In the genomic region with DNA sequence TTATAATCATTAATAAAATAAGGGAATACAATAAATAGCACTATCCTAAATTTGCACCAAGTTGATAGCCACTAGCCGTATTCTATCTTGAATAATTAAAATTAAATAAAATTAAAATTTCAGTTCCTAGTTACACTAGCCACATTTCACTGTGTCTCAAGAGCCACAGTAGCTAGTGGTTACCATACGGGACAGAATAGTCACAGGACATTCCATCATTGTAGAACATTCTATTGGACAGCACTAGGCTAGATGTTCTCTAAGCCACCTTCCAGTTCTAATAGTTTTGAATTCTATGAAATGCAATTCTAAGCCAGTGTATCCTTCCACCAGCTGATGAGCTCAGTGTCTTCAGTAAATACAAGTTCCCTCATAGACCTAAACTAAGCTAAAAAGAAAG, we compare ENCODE assay signal across 15 cellular contexts.
A peak's percentile ranks its signal among the peaks of the same experiment; 100 is the strongest.
DNase-seq lines count a peak whose midpoint lies in the region; ATAC-seq and TF ChIP-seq lines count a peak whose summit lies in the region.
"Had no signal": no experiment of that assay in that cellular context is flagged by ENCODE, and none has a peak within 500 bp of the region (broad histone marks: within the 10 kb centered on the region; RNA-seq: fewer than 3 reads in every experiment).

No MANE protein-coding gene starts in this region.

- no peak overlapping the region for H3K9ac ChIP-seq in mesendoderm (ENCODE audit: low read length)
- H3K9ac ChIP-seq: BLaER1 had no signal

- WGBS in heart left ventricle, 4 donors, result 64 to 72% (median 70%) methylated on average over 2 of the region's 2 CpGs
- WGBS in mesendoderm (ENCODE audit: extremely low coverage, insufficient coverage, low lambda C conversion rate), result no CpG with 5 or more reads among the region's 2 CpGs
- 48 to 74% (median 63%) methylated on average over 2 of the region's 2 CpGs for WGBS in stomach, 5 donors

- no peaks in the 10 kb centered on the region for H3K36me3 ChIP-seq in heart left ventricle
- no peaks in the 10 kb centered on the region for H3K36me3 ChIP-seq in mesendoderm (ENCODE audit: control insufficient read depth, insufficient read depth, low read length)
- H3K36me3 ChIP-seq in stomach, result no peaks in the 10 kb centered on the region
- H3K36me3 ChIP-seq: BLaER1, HAP-1 had no signal

- H3K56ac ChIP-seq in mesendoderm (ENCODE audit: low read length), result no peak overlapping the region

- H3K27me3 ChIP-seq in heart left ventricle (no peaks in the 10 kb centered on the region), mesendoderm (ENCODE audit: insufficient read depth, low read length, poor library complexity) (no peaks in the 10 kb centered on the region), stomach (no peaks in the 10 kb centered on the region)
- H3K27me3 ChIP-seq: BLaER1 had no signal

- H3K4ac ChIP-seq in mesendoderm (ENCODE audit: low read depth, low read length), result no peak overlapping the region

- H2BK15ac ChIP-seq in mesendoderm (replicated peaks; ENCODE audit: low read depth), result no peak overlapping the region

- peak overlapping the region in 2 of 12 donors; percentile 7 to 45 for H3K4me3 ChIP-seq in heart left ventricle
- H3K4me3 ChIP-seq in mesendoderm (ENCODE audit: low read length), result no peak overlapping the region
- H3K4me3 ChIP-seq in stomach, result no peak overlapping the region
- H3K4me3 ChIP-seq: BLaER1, HAP-1 had no signal

- peaks cover 8% of the 10 kb centered on the region for H3K79me1 ChIP-seq in mesendoderm (ENCODE audit: low read length)

- TF ChIP-seq CTCF in heart left ventricle (IDR thresholded peaks at IDR 0.05) (no peak), stomach (IDR thresholded peaks at IDR 0.05) (no peak)

- no peak overlapping the region for H4K8ac ChIP-seq in mesendoderm (ENCODE audit: low read depth, low read length)

- no peaks in the 10 kb centered on the region for H3K9me3 ChIP-seq in heart left ventricle
- H3K9me3 ChIP-seq in stomach, result no peaks in the 10 kb centered on the region
- H3K9me3 ChIP-seq: Caco-2, HAP-1 had no signal

- no peak overlapping the region for H3K4me2 ChIP-seq in mesendoderm (ENCODE audit: low read length)

- peaks cover 4% of the 10 kb centered on the region for H3K79me2 ChIP-seq in mesendoderm (ENCODE audit: control insufficient read depth, insufficient read depth, low read length)

- no peak overlapping the region for H4K5ac ChIP-seq in mesendoderm (ENCODE audit: low read length)

- ATAC-seq in Right ventricle myocardium inferior (peak; percentile 40), left cardiac atrium (no peak), heart left ventricle (peak in 3 of 4 donors; percentile 18 to 48 (median 22)), HG03354 (IDR thresholded peaks at IDR 0.05; ENCODE audit: poor library complexity, severe bottlenecking, unreplicated experiment) (no peak)

- peak overlapping the region; percentile 26 for H2AK5ac ChIP-seq in mesendoderm (ENCODE audit: low read length)

- peaks cover 9 to 99% (median 68%) of the 10 kb centered on the region in 12 donors for H3K4me1 ChIP-seq in heart left ventricle
- H3K4me1 ChIP-seq in mesendoderm (ENCODE audit: control insufficient read depth, low read depth, low read length), result peaks cover 24% of the 10 kb centered on the region
- H3K4me1 ChIP-seq in stomach, result peaks cover 82 to 100% (median 96%) of the 10 kb centered on the region in 4 donors
- H3K4me1 ChIP-seq: HAP-1 had no signal

- TF ChIP-seq POLR2A in heart left ventricle (IDR thresholded peaks at IDR 0.05), result no peak
- TF ChIP-seq POLR2A in stomach (IDR thresholded peaks at IDR 0.05), result no peak

- DNase-seq in Right ventricle myocardium inferior (ENCODE audit: missing footprints), result no peak
- no peak for DNase-seq in left cardiac atrium
- no peak for DNase-seq in heart left ventricle
- DNase-seq in mesendoderm, result no peak
- no peak for DNase-seq in stomach
- no peak for DNase-seq in SKM-1 treated with dmso at 0.1 percent for 144 hours (lab: John Stamatoyannopoulos, UW; ENCODE audit: unreplicated experiment)
- no peak for DNase-seq in stimulated activated naive CD4-positive, alpha-beta T cell (lab: John Stamatoyannopoulos, UW)
- DNase-seq: 8988T; Caco-2; CD8-positive, alpha-beta memory T cell; DND-41; GDM1 had no signal

- no peak overlapping the region for H3K18ac ChIP-seq in mesendoderm (ENCODE audit: low read length)

- no peak overlapping the region for H2BK120ac ChIP-seq in mesendoderm (ENCODE audit: low read depth, low read length)

- H2BK5ac ChIP-seq in mesendoderm (ENCODE audit: low read length), result no peak overlapping the region

- no peak overlapping the region for H3K23ac ChIP-seq in mesendoderm (ENCODE audit: low read length)

- no peak for TF ChIP-seq EP300 in stomach (IDR thresholded peaks at IDR 0.05)

- H3K27ac ChIP-seq in heart left ventricle (peak overlapping the region in 11 of 12 donors; percentile 68 to 86 (median 81)), mesendoderm (ENCODE audit: low read depth, low read length) (no peak overlapping the region), stomach (peak overlapping the region in 3 of 5 donors; percentile 74 to 88 (median 82))
- H3K27ac ChIP-seq: BLaER1 had no signal

- intact Hi-C loops in Right ventricle myocardium inferior (cut with DNase I), result no loop called here
- intact Hi-C loops in left cardiac atrium (cut with DNase I), result no loop called here
- intact Hi-C loops in heart left ventricle (cut with DNase I), result no loop called here
- intact Hi-C loops in stomach (cut with DNase I; ENCODE audit: low total_unique reads), result no loop called here

Comparison
In these comparisons a context has a peak if more than half of its experiments do, and no peak if none do; other contexts are left out.
1. ATAC-seq: peak in Right ventricle myocardium inferior (single experiment) and heart left ventricle (3 of 4); none in left cardiac atrium (0 of 2) and HG03354 (single experiment).